8 cellular contexts compared by ENCODE assay signal in the genomic region with DNA sequence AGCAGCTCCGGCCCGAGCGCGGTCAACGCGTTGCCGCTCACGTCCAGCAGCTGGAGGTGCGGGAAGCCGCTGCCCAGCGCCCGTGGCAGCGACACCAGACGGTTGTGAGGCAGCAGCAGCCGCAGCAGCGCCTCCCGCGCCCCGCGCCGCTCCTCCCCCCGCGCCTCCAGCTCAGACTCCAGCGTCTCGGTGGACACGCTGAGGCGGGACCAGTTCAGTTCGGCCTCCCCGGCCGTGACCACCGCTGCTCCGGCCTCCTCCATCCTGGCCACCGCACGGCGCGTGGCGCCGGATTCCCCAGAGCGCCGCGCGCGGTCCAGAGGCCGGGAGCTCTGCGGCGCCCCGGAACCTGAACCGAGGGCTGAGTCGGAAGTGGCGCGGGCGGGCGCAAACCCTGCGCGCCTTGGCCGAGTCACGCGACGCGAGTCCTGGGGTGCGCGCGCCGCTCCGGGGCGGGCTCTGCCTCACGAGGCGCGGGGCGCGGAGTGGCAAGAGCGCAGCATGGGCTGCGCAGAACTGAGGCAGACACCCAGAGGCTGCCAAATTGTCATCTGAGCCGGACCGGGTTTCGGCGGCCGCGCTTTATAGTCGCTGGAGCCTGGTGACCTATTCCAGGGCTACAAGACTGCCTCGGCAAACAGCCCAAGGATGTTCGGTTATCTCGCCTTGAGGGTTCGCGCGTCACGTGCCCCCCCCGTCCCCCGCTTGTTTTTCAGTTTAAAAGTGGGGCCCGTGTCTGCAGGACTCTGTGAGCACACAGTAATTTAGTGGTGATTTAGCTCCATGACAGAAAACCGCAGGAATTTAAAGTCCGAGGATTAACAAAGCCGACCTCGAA. TPM values are rescaled to one million over a fixed set of nuclear protein-coding genes. Genes with fewer than 3 reads are reported as not detected.
DNase-seq lines count a peak whose midpoint lies in the region; ATAC-seq, FAIRE-seq and TF ChIP-seq lines count a peak whose summit lies in the region.

A gene (minus strand): TSS at position 374 of the 838 bp plus-strand sequence. CDS start 111 bp downstream, at position 263.

- H3K27ac Mint-ChIP-seq in Calu3 (ENCODE audit: unreplicated experiment): peak within 1 kb of the TSS; percentile 79

- H3K27me3 ChIP-seq in H1 (replicated peaks in 1 of 4; ENCODE audit: control insufficient read depth in 3 of 4, extremely low read depth in 1 of 4, insufficient read depth in 3 of 4, low read length in 3 of 4) (peaks cover 0 to 6% (median 3%) of the 10 kb centered on the region in 4 experiments; a peak in 3 of 7 replicates), mesendoderm (ENCODE audit: insufficient read depth, low read length, poor library complexity) (no peaks in the 10 kb centered on the region)

- H4K20me1 ChIP-seq in H1 (replicated peaks in 1 of 2; ENCODE audit: control insufficient read depth in 1 of 2, insufficient read depth in 2 of 2, low read length in 2 of 2): peaks cover 2% of the 10 kb centered on the region in 2 experiments

- H3K27me3 Mint-ChIP-seq in Calu3 (ENCODE audit: unreplicated experiment): no peaks in the 10 kb centered on the region

- H3K79me2 ChIP-seq in H1 (ENCODE audit: control insufficient read depth in 1 of 2, insufficient read depth in 2 of 2, low read length in 2 of 2) (peaks cover 0 to 24% of the 10 kb centered on the region in 2 experiments; a peak in 2 of 4 replicates), mesendoderm (ENCODE audit: control insufficient read depth, insufficient read depth, low read length) (no peaks in the 10 kb centered on the region)

- H3K4ac ChIP-seq in H1 (replicated peaks; ENCODE audit: insufficient read length, low read depth, low read length): peak within 1 kb of the TSS; percentile 96
- no peak within 1 kb of the TSS for H3K4ac ChIP-seq in mesendoderm (ENCODE audit: low read depth, low read length)

- ATAC-seq in GM21381 (IDR thresholded peaks at IDR 0.05; ENCODE audit: unreplicated experiment): peak; percentile 92

- H3K4me1 Mint-ChIP-seq in Calu3 (ENCODE audit: low read depth, unreplicated experiment): peaks cover 24% of the 10 kb centered on the region

- H3K9me3 Mint-ChIP-seq in Calu3 (ENCODE audit: low read depth, unreplicated experiment): no peaks in the 10 kb centered on the region

- DNase-seq in Calu3: peak; percentile 90
- DNase-seq in HTR-8/SVneo (ENCODE audit: insufficient read length, low spot score): peak; percentile 88
- DNase-seq in NOMO-1 (lab: John Stamatoyannopoulos, UW; ENCODE audit: unreplicated experiment in 2 of 2): peak; percentile 72 to 90
- peak; percentile 70 to 75 for DNase-seq in activated CD8-positive, alpha-beta memory T cell treated with anti-CD3 and anti-CD28 coated beads for 4 hours (ENCODE audit: low read depth in 2 of 2)
- peak; percentile 31 to 86 for DNase-seq in H1 (ENCODE audit: low read depth in 1 of 2, low spot score in 2 of 2)
- DNase-seq in mesendoderm: peak; percentile 89
- DNase-seq in stimulated activated CD8-positive, alpha-beta memory T cell treated with anti-CD3 and anti-CD28 coated beads, Interleukin-15, amount 100 ng/mL, for 1 hour (ENCODE audit: low read depth): peak; percentile 64

- peak within 1 kb of the TSS; percentile 83 for H4K91ac ChIP-seq in H1 (replicated peaks; ENCODE audit: insufficient read length, low read length)

- H3K23ac ChIP-seq in H1 (ENCODE audit: insufficient read length) (no peak within 1 kb of the TSS), mesendoderm (ENCODE audit: low read length) (peak within 1 kb of the TSS; percentile 71)

- peaks cover 2% of the 10 kb centered on the region; the same call in 1 of the 2 replicates for H3K79me1 ChIP-seq in H1 (ENCODE audit: low read depth, low read length)
- no peaks in the 10 kb centered on the region for H3K79me1 ChIP-seq in mesendoderm (ENCODE audit: low read length)

- H3K14ac ChIP-seq in H1 (ENCODE audit: insufficient read length): no peak within 1 kb of the TSS

- peak within 1 kb of the TSS; percentile 84 to 90 for H3K4me2 ChIP-seq in H1 (ENCODE audit: insufficient read depth in 1 of 2, low read depth in 2 of 2, low read length in 2 of 2)
- peak within 1 kb of the TSS; percentile 2 for H3K4me2 ChIP-seq in mesendoderm (ENCODE audit: low read length)

- TF ChIP-seq CTCF in Calu3 (IDR thresholded peaks at IDR 0.05; ENCODE audit: unreplicated experiment) (no peak), H1 (IDR thresholded peaks at IDR 0.05; ENCODE audit: control extremely low read depth in 1 of 3, insufficient read depth in 1 of 3, low read depth in 1 of 3, low read length in 3 of 3) (peak; percentile 18 to 25 (median 24))

- peaks cover 23% of the 10 kb centered on the region for H3K36me3 Mint-ChIP-seq in Calu3 (ENCODE audit: insufficient read depth, unreplicated experiment)

- H4K8ac ChIP-seq in H1 (ENCODE audit: extremely low read depth, insufficient read depth, low read length): peak within 1 kb of the TSS; percentile 96
- no peak within 1 kb of the TSS for H4K8ac ChIP-seq in mesendoderm (ENCODE audit: low read depth, low read length)

- no peak within 1 kb of the TSS for H2AK5ac ChIP-seq in H1 (ENCODE audit: low read depth, low read length)
- H2AK5ac ChIP-seq in mesendoderm (ENCODE audit: low read length): no peak within 1 kb of the TSS

- peak; percentile 87 for FAIRE-seq in HTR-8/SVneo (lab: Jason Lieb, UNC)
- FAIRE-seq in H1 (lab: Jason Lieb, UNC): no peak

- POLR2A ChIA-PET in H1 (lab: Charles Lee; ENCODE audit: partially characterized antibody): interaction anchor here (0.6 to 2.6 kb wide), 24 partner anchors 9 to 440 kb away, joined by 3 to 14 read pairs (median 4); a partner anchor contains a TSS

- WGBS in H1 (ENCODE audit: extremely low coverage in 1 of 2, insufficient coverage in 1 of 2, insufficient read length in 1 of 2, insufficient replicate concordance in 2 of 2, low coverage in 1 of 2, low lambda C conversion rate in 2 of 2, missing lambda C conversion rate in 1 of 2), 2 experiments: 2% methylated on average over 74 of the region's 94 CpGs; no CpG with 5 or more reads in 1 of the 2 experiments
- no CpG with 5 or more reads among the region's 94 CpGs for WGBS in mesendoderm (ENCODE audit: extremely low coverage, insufficient coverage, low lambda C conversion rate)

- H3K4me3 Mint-ChIP-seq in Calu3 (ENCODE audit: low read depth, unreplicated experiment): peak within 1 kb of the TSS; percentile 94

- TF ChIP-seq EP300 in H1 (IDR thresholded peaks at IDR 0.05; ENCODE audit: borderline replicate concordance in 1 of 2, low read depth in 2 of 2, low read length in 2 of 2): peak; percentile 1 to 4; a peak in 2 of 3 replicates

- CTCF ChIA-PET in Calu3 (lab: Charles Lee): interaction anchor here (0.6 to 3.0 kb wide), 6 partner anchors 20 to 1540 kb away, joined by 3 to 27 read pairs (median 4); a partner anchor contains a TSS
- CTCF ChIA-PET in H1 (lab: Charles Lee; ENCODE audit: partially characterized antibody): interaction anchor here (0.5 to 2.5 kb wide), 13 partner anchors 9 to 729 kb away, joined by 3 to 14 read pairs (median 3); no protein-coding TSS in a partner anchor

- H3K9ac ChIP-seq in H1 (replicated peaks in 1 of 4; ENCODE audit: extremely low read depth in 1 of 4, low read depth in 3 of 4, low read length in 3 of 4): peak within 1 kb of the TSS; percentile 68 to 87 (median 78)
- H3K9ac ChIP-seq in mesendoderm (ENCODE audit: low read length): peak within 1 kb of the TSS; percentile 82

- peak within 1 kb of the TSS; percentile 67 for H4K5ac ChIP-seq in H1 (ENCODE audit: insufficient read length, low read depth, low read length)
- no peak within 1 kb of the TSS for H4K5ac ChIP-seq in mesendoderm (ENCODE audit: low read length)

- H3K36me3 ChIP-seq in H1 (ENCODE audit: control insufficient read depth in 2 of 4, insufficient read depth in 4 of 4, low read length in 3 of 4) (no peaks in the 10 kb centered on the region), mesendoderm (ENCODE audit: control insufficient read depth, insufficient read depth, low read length) (no peaks in the 10 kb centered on the region)

- H3K56ac ChIP-seq in H1 (replicated peaks; ENCODE audit: insufficient read length, low read depth, low read length) (peak within 1 kb of the TSS; percentile 78), mesendoderm (ENCODE audit: low read length) (peak within 1 kb of the TSS; percentile 96)

- H2AFZ ChIP-seq in H1 (ENCODE audit: low read length): peak within 1 kb of the TSS; percentile 18; the same call in 1 of the 2 replicates

- peaks cover 11% of the 10 kb centered on the region for H3K23me2 ChIP-seq in H1 (ENCODE audit: low read depth, low read length)

- H2BK120ac ChIP-seq in H1 (replicated peaks; ENCODE audit: low read depth, low read length) (no peak within 1 kb of the TSS), mesendoderm (ENCODE audit: low read depth, low read length) (no peak within 1 kb of the TSS)

- H2BK15ac ChIP-seq in H1 (ENCODE audit: low read length) (no peak within 1 kb of the TSS), mesendoderm (replicated peaks; ENCODE audit: low read depth) (no peak within 1 kb of the TSS)

- H3K18ac ChIP-seq in H1 (ENCODE audit: extremely low read depth, low read length): peak within 1 kb of the TSS; percentile 86
- peak within 1 kb of the TSS; percentile 44 for H3K18ac ChIP-seq in mesendoderm (ENCODE audit: low read length)

- peaks cover 0 to 4% (median 2%) of the 10 kb centered on the region in 4 experiments; a peak in 2 of 7 replicates for H3K4me1 ChIP-seq in H1 (replicated peaks in 1 of 4; ENCODE audit: control insufficient read depth in 3 of 4, insufficient read depth in 4 of 4, low read length in 3 of 4)
- no peaks in the 10 kb centered on the region for H3K4me1 ChIP-seq in mesendoderm (ENCODE audit: control insufficient read depth, low read depth, low read length)

- peak in 1 of 2 experiments; percentile 90; a peak in 2 of 3 replicates for TF ChIP-seq POLR2A in H1 (IDR thresholded peaks at IDR 0.05; ENCODE audit: control extremely low read depth in 1 of 2, low read depth in 2 of 2, low read length in 2 of 2)

- TF ChIP-seq RAD21 in H1 (IDR thresholded peaks at IDR 0.05 in 1 of 2, conservative IDR thresholded peaks at IDR 0.05 in 1 of 2; ENCODE audit: low read depth in 2 of 2, low read length in 2 of 2): no peak; a peak in 1 of 4 replicates

- H3K27ac ChIP-seq in H1 (ENCODE audit: low read depth, low read length) (peak within 1 kb of the TSS; percentile 25; the same call in 1 of the 2 replicates), mesendoderm (ENCODE audit: low read depth, low read length) (peak within 1 kb of the TSS; percentile 52)

- H3K9me3 ChIP-seq in H1 (ENCODE audit: insufficient read depth in 2 of 2, low read depth in 1 of 2, low read length in 1 of 2): no peaks in the 10 kb centered on the region

- H2BK12ac ChIP-seq in H1 (ENCODE audit: low read depth, low read length): no peak within 1 kb of the TSS; the same call in 1 of the 2 replicates

- H3K4me3 ChIP-seq in H1 (ENCODE audit: extremely low read depth in 1 of 4, insufficient read depth in 2 of 4, low read depth in 3 of 4, low read length in 4 of 4): peak within 1 kb of the TSS; percentile 73 to 88 (median 76)
- H3K4me3 ChIP-seq in mesendoderm (ENCODE audit: low read length): peak within 1 kb of the TSS; percentile 66

- TSS peak; percentile 87 for BruUV-seq in Calu3 (replicated peaks; lab: Mats Ljungman, UMichigan)

- H2BK20ac ChIP-seq in H1 (ENCODE audit: low read length): no peak within 1 kb of the TSS

- H2BK5ac ChIP-seq in H1 (ENCODE audit: low read depth, low read length): peak within 1 kb of the TSS; percentile 53; the same call in 1 of the 2 replicates
- no peak within 1 kb of the TSS for H2BK5ac ChIP-seq in mesendoderm (ENCODE audit: low read length)

- intact Hi-C loops in Calu3 (cut with micrococcal nuclease; ENCODE audit: unreplicated experiment): loop anchor here (2.0 to 5.0 kb wide), 2 partner anchors 68 to 107 kb away; no protein-coding TSS in a partner anchor

RNA-seq across cellular contexts. Expression of the gene that starts here (rescaled TPM):
- 19.9 and 20.8 TPM in 2 replicates for total RNA-seq in Calu3 (2022)
- total RNA-seq in H1 (2021; fragmentation: NEBNext Ultra II Directional; extraction: Animal tissue kit (Norgen Biotek cat#: 25700)): 15.4 TPM in 2 replicates
- polyA plus RNA-seq in H1 (2011; rRNA removed): 2.6 and 4.3 TPM in 2 replicates
- polyA plus RNA-seq in H1 (2011; cell fraction: cytosol; rRNA removed): 4.9 TPM
- 2.1 TPM for polyA plus RNA-seq in H1 (2011; cell fraction: nucleus; rRNA removed)
- polyA plus RNA-seq in H1 (2012, experiment 1 of 2): 3.5 to 8.1 TPM (median 4.3 TPM) in 4 replicates
- 0.47 TPM for polyA plus RNA-seq in H1 (2012, experiment 2 of 2)
- 12.9 TPM for polyA plus RNA-seq in H1 (2013, experiment 1 of 2)
- 11.7 TPM for polyA plus RNA-seq in H1 (2013, experiment 2 of 2)
- 9.0 and 16.1 TPM in 2 replicates for polyA minus RNA-seq in H1 (2011; rRNA and poly(A)+ RNA removed)
- polyA minus RNA-seq in H1 (2011; cell fraction: cytosol; rRNA and poly(A)+ RNA removed): 6.9 TPM
- 14.3 TPM for polyA minus RNA-seq in H1 (2011; cell fraction: nucleus; rRNA and poly(A)+ RNA removed)
- 8.6 TPM for polyA plus RNA-seq in mesendoderm (2013, experiment 1 of 2)
- polyA plus RNA-seq in mesendoderm (2013, experiment 2 of 2): 8.9 TPM

Comparison
In these comparisons a context has a peak if more than half of its experiments do, and no peak if none do; other contexts are left out.
1. Peak in every context shown above with its lines: DNase-seq, ATAC-seq, H3K4me3 ChIP-seq and H3K27ac ChIP-seq.